In genomic region chr22:46458525-46458924, GRCh38 we compare ENCODE assay signal across 23 cellular contexts.
DNase-seq lines count a peak whose midpoint lies in the region; ATAC-seq, FAIRE-seq and TF ChIP-seq lines count a peak whose summit lies in the region.
"Had no signal": no experiment of that assay in that cellular context is flagged by ENCODE, and none has a peak within 500 bp of the region (broad histone marks: within the 10 kb centered on the region; RNA-seq: fewer than 3 reads in every experiment).

No MANE protein-coding gene starts in this region.

- no peak for FAIRE-seq in GM12892 (lab: Jason Lieb, UNC)

- H4K12ac ChIP-seq in trophoblast cell (ENCODE audit: low read depth, low read length): no peak overlapping the region

- H2BK5ac ChIP-seq in trophoblast cell (ENCODE audit: low read depth, low read length, poor library complexity): peak overlapping the region; percentile 7

- H3K36me3 Mint-ChIP-seq in glutamatergic neuron (ENCODE audit: unreplicated experiment): peaks cover 4% of the 10 kb centered on the region
- H3K36me3 Mint-ChIP-seq: CD8-positive, alpha-beta memory T cell; IgD-negative memory B cell had no signal

- H3K18ac ChIP-seq in trophoblast cell (ENCODE audit: low read length): peak overlapping the region; percentile 7

- no peak for TF ChIP-seq POLR2A in GM12892 (IDR thresholded peaks at IDR 0.05; ENCODE audit: low read depth, low read length)

- H3K23ac ChIP-seq in trophoblast cell (ENCODE audit: low read length): no peak overlapping the region

- no peaks in the 10 kb centered on the region for H3K36me3 ChIP-seq in PC-9 (ENCODE audit: low read depth)
- peaks cover 2 to 4% of the 10 kb centered on the region in 2 experiments for H3K36me3 ChIP-seq in trophoblast cell (ENCODE audit: control insufficient read depth in 1 of 2, insufficient read depth in 2 of 2, low read length in 2 of 2)
- H3K36me3 ChIP-seq: Peyer's patch, SJCRH30 had no signal

- no peaks in the 10 kb centered on the region for H3K9me3 ChIP-seq in PC-9 (ENCODE audit: insufficient read depth, low read depth)
- peaks cover 1% of the 10 kb centered on the region for H3K9me3 ChIP-seq in trophoblast cell (ENCODE audit: insufficient read depth, low read depth, low read length)
- H3K9me3 ChIP-seq: Peyer's patch, SJCRH30 had no signal

- no peak overlapping the region for H3K27ac Mint-ChIP-seq in glutamatergic neuron (ENCODE audit: unreplicated experiment)
- H3K27ac Mint-ChIP-seq: IgD-negative memory B cell had no signal

- H3K27me3 Mint-ChIP-seq in glutamatergic neuron (ENCODE audit: unreplicated experiment): peaks cover 14% of the 10 kb centered on the region

- H3K79me2 ChIP-seq in PC-9 (ENCODE audit: low read depth) (peaks cover 25% of the 10 kb centered on the region), trophoblast cell (ENCODE audit: control insufficient read depth, insufficient read depth, low read length, poor library complexity) (peaks cover 1% of the 10 kb centered on the region)

- H3K27ac ChIP-seq in PC-9: peak overlapping the region; percentile 68
- peak overlapping the region; percentile 54 for H3K27ac ChIP-seq in trophoblast cell (ENCODE audit: low read depth, low read length)
- H3K27ac ChIP-seq: C4-2B, GM23248, Peyer's patch, SJCRH30 had no signal

- CTCF ChIA-PET in PC-9 (lab: Charles Lee): no interaction called here

- peaks cover 46% of the 10 kb centered on the region for H3K4me1 ChIP-seq in PC-9 (replicated peaks; ENCODE audit: insufficient read depth)
- H3K4me1 ChIP-seq in trophoblast cell (ENCODE audit: control insufficient read depth in 1 of 2, insufficient read depth in 2 of 2, low read length in 2 of 2): peaks cover 35 to 44% of the 10 kb centered on the region in 2 experiments
- H3K4me1 ChIP-seq: Peyer's patch, SJCRH30 had no signal

- H2BK120ac ChIP-seq in trophoblast cell (ENCODE audit: insufficient read depth, low read length, poor library complexity): peak overlapping the region; percentile 24

- no peak for TF ChIP-seq CTCF in PC-9 (conservative IDR thresholded peaks at IDR 0.05)
- no peak for TF ChIP-seq CTCF in glutamatergic neuron (IDR thresholded peaks at IDR 0.05; ENCODE audit: partially characterized antibody, unreplicated experiment)

- peak overlapping the region; percentile 15 for H2BK12ac ChIP-seq in trophoblast cell (ENCODE audit: low read length)

- peak overlapping the region; percentile 1 for H4K8ac ChIP-seq in trophoblast cell (ENCODE audit: low read depth, low read length)

- H3K4me1 Mint-ChIP-seq in glutamatergic neuron (ENCODE audit: low read depth, unreplicated experiment): peaks cover 13% of the 10 kb centered on the region
- H3K4me1 Mint-ChIP-seq: CD8-positive, alpha-beta memory T cell had no signal

- H2AFZ ChIP-seq in PC-9: no peak overlapping the region
- no peak overlapping the region for H2AFZ ChIP-seq in trophoblast cell (ENCODE audit: insufficient read depth, low read length, poor library complexity)
- H2AFZ ChIP-seq: GM23248 had no signal

- no TSS peak for BruUV-seq in PC-9 (replicated peaks; lab: Mats Ljungman, UMichigan)

- H3F3A ChIP-seq in PC-9 (ENCODE audit: insufficient read depth, low read depth): peaks cover 43% of the 10 kb centered on the region

- no peak overlapping the region for H3K4me2 ChIP-seq in PC-9
- H3K4me2 ChIP-seq in trophoblast cell (ENCODE audit: low read length): no peak overlapping the region

- WGBS in trophoblast cell (ENCODE audit: extremely low coverage, insufficient coverage, insufficient read length): no CpG with 5 or more reads among the region's 7 CpGs

- peak overlapping the region; percentile 8 for H2AK5ac ChIP-seq in trophoblast cell (ENCODE audit: low read length)

- H3K4me3 Mint-ChIP-seq in glutamatergic neuron (ENCODE audit: unreplicated experiment): no peak overlapping the region
- H3K4me3 Mint-ChIP-seq: CD8-positive, alpha-beta memory T cell; IgD-negative memory B cell had no signal

- DNase-seq in PC-9: no peak
- peak; percentile 6 for DNase-seq in glutamatergic neuron
- peak in 1 of 2 donors; percentile 20 for DNase-seq in trophoblast cell
- no peak for DNase-seq in NCI-H1694 (lab: John Stamatoyannopoulos, UW)
- DNase-seq in NCI-H526 (lab: John Stamatoyannopoulos, UW): no peak
- no peak for DNase-seq in GM12892 (ENCODE audit: insufficient read length)
- DNase-seq: ACHN; CD8-positive, alpha-beta memory T cell; EL; GM23248; HCEC 1CT; NCI-H1105; NCI-H146; NCI-H2081; NCI-H2171; NCI-H345; NCI-H524; NCI-H82; SJCRH30 had no signal

- H3K9me2 ChIP-seq in PC-9 (ENCODE audit: insufficient read depth): no peaks in the 10 kb centered on the region

- intact Hi-C loops in PC-9 (cut with micrococcal nuclease; ENCODE audit: unreplicated experiment): loop anchor here (5.0 kb wide), 1 partner anchor 294 kb away; no protein-coding TSS in a partner anchor

- H3K79me1 ChIP-seq in trophoblast cell (ENCODE audit: low read length): peaks cover 17% of the 10 kb centered on the region

- H3K4me3 ChIP-seq in PC-9 (no peak overlapping the region), trophoblast cell (ENCODE audit: low read depth, low read length) (no peak overlapping the region)
- H3K4me3 ChIP-seq: GM23248, Peyer's patch, SJCRH30 had no signal

- no peak for ATAC-seq in GM21717 (IDR thresholded peaks at IDR 0.05; ENCODE audit: unreplicated experiment)

- no peaks in the 10 kb centered on the region for H3K27me3 ChIP-seq in PC-9 (ENCODE audit: insufficient read depth, low read depth)
- no peaks in the 10 kb centered on the region for H3K27me3 ChIP-seq in trophoblast cell (ENCODE audit: insufficient read depth, low read length)
- H3K27me3 ChIP-seq: Peyer's patch had no signal

- H4K20me1 ChIP-seq in PC-9 (ENCODE audit: insufficient read depth): no peaks in the 10 kb centered on the region

- peak overlapping the region; percentile 17 for H3K14ac ChIP-seq in trophoblast cell (ENCODE audit: low read length)

- H3K9ac ChIP-seq in trophoblast cell (ENCODE audit: low read length): no peak overlapping the region
- H3K9ac ChIP-seq: GM23248 had no signal

- H3K9me3 Mint-ChIP-seq in glutamatergic neuron (ENCODE audit: unreplicated experiment): peaks cover 8% of the 10 kb centered on the region
- H3K9me3 Mint-ChIP-seq: CD8-positive, alpha-beta memory T cell; IgD-negative memory B cell had no signal

- peak overlapping the region; percentile 0 for H3K4ac ChIP-seq in trophoblast cell (ENCODE audit: low read depth, low read length)

- POLR2A ChIA-PET in PC-9 (lab: Charles Lee; ENCODE audit: unreplicated experiment): no interaction called here

- peak overlapping the region; percentile 78 for H4K91ac ChIP-seq in trophoblast cell (ENCODE audit: low read depth, low read length)
